ENCODE assay signal across 11 cellular contexts in the genomic region with DNA sequence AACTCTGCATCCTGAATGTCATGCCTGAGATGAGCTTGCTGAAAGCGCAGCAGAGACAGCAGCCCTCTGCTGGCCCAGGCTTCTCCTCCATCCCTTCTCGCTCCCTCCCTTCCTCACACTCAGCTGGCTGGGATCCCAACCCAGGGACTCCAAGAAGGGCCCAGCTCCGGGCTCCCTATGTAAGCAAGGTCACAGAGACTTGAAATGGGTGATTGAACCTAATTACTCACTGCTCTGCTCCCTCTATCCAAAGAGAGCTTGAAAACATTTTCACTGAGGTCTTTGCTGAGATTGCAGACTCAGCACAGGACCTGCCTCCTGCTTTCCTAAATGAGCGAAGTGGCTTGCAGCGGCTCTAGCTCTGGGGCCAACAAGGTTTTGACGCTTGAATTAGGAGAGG. TPM values are rescaled to one million over a fixed set of nuclear protein-coding genes. Genes with fewer than 3 reads are reported as not detected.
A peak's percentile ranks its signal among the peaks of the same experiment; 100 is the strongest.
DNase-seq lines count a peak whose midpoint lies in the region; ATAC-seq, FAIRE-seq and TF ChIP-seq lines count a peak whose summit lies in the region.
"Had no signal": no experiment of that assay in that cellular context is flagged by ENCODE, and none has a peak within 500 bp of the region (broad histone marks: within the 10 kb centered on the region; RNA-seq: fewer than 3 reads in every experiment).

No MANE protein-coding gene starts in this region.

- H3K27ac ChIP-seq in psoas muscle, result peak overlapping the region; percentile 79
- H3K27ac ChIP-seq: hepatocyte had no signal

- H3K4me3 ChIP-seq in adipocyte (ENCODE audit: low read length) (no peak overlapping the region), psoas muscle (no peak overlapping the region)
- H3K4me3 ChIP-seq: hepatocyte had no signal

- TF ChIP-seq CTCF in psoas muscle (IDR thresholded peaks at IDR 0.05), result peak; percentile 8
- no peak for TF ChIP-seq CTCF in D721Med (IDR thresholded peaks at IDR 0.05; ENCODE audit: insufficient read depth, missing control alignments)

- H3K4me1 ChIP-seq in adipocyte (ENCODE audit: control insufficient read depth, insufficient read depth, low read length) (peaks cover 29% of the 10 kb centered on the region), psoas muscle (peaks cover 92% of the 10 kb centered on the region)

- intact Hi-C loops in left ventricle myocardium superior (cut with micrococcal nuclease) (no loop called here), psoas muscle (cut with DNase I) (no loop called here)

- 35 to 52% (median 43%) methylated on average over 6 of the region's 6 CpGs for WGBS in psoas muscle, 3 donors

- FAIRE-seq in D721Med (lab: Jason Lieb, UNC), result no peak
- FAIRE-seq: HTR-8/SVneo had no signal

- no peak overlapping the region for H3K9ac ChIP-seq in adipocyte (ENCODE audit: low read length)

- peak; percentile 67 for ATAC-seq in left ventricle myocardium superior
- peak in 2 of 4 donors; percentile 28 to 55 for ATAC-seq in psoas muscle

- H3K36me3 ChIP-seq in adipocyte (ENCODE audit: control insufficient read depth, insufficient read depth, low read length, severe bottlenecking) (no peaks in the 10 kb centered on the region), psoas muscle (ENCODE audit: insufficient read depth in 1 of 2, low read depth in 1 of 2) (no peaks in the 10 kb centered on the region)

- DNase-seq in DMS79 (lab: John Stamatoyannopoulos, UW) (peak; percentile 86), adipocyte (ENCODE audit: low read depth) (peak; percentile 14), left ventricle myocardium superior (peak; percentile 70), psoas muscle (peak; percentile 53 to 69), AG08395 (ENCODE audit: low spot score) (no peak), D721Med (ENCODE audit: insufficient read length, low spot score) (no peak), HT-29 (ENCODE audit: low spot score) (no peak), NCI-H524 (lab: John Stamatoyannopoulos, UW) (no peak)
- DNase-seq: stimulated activated CD4-positive, alpha-beta T cell treated with anti-CD3 and anti-CD28 coated beads, Interleukin-2, amount 100 ng/mL, for 24 hours had no signal

- no peaks in the 10 kb centered on the region for H3K27me3 ChIP-seq in adipocyte (replicated peaks; ENCODE audit: control insufficient read depth, insufficient read depth, low read length)
- H3K27me3 ChIP-seq in psoas muscle (ENCODE audit: insufficient read depth in 3 of 3, low read length in 2 of 3), result no peaks in the 10 kb centered on the region
- H3K27me3 ChIP-seq: hepatocyte had no signal

- no peaks in the 10 kb centered on the region for H3K9me3 ChIP-seq in adipocyte (ENCODE audit: control insufficient read depth, low read length)
- H3K9me3 ChIP-seq in psoas muscle, result no peaks in the 10 kb centered on the region

RNA-seq across cellular contexts. Expression of gene RAPGEF1, which starts 42.8 kb away (rescaled TPM):
- 156 TPM for total RNA-seq in left ventricle myocardium superior
- total RNA-seq in psoas muscle, result 100 to 1,000 TPM; 234 to 319 (median 272) TPM
- 100 to 1,000 TPM in 1 of 3 donors, 10 to 100 TPM in 2; 72.3 to 268 (median 93.1) TPM for polyA plus RNA-seq in psoas muscle
- total RNA-seq in HT-29 (2014; rRNA removed; shearing (Covaris generic)), result 15.7 and 15.8 TPM in 2 replicates

Comparison
In these comparisons a context has a peak if more than half of its experiments do, and no peak if none do; other contexts are left out.
1. DNase-seq: peak in DMS79 (single experiment), adipocyte (single experiment), left ventricle myocardium superior (single experiment) and psoas muscle (2 of 2); none in AG08395 (single experiment), D721Med (single experiment), HT-29 (single experiment) and NCI-H524 (0 of 2).